1 cellular context compared by ENCODE assay signal in the genomic region with DNA sequence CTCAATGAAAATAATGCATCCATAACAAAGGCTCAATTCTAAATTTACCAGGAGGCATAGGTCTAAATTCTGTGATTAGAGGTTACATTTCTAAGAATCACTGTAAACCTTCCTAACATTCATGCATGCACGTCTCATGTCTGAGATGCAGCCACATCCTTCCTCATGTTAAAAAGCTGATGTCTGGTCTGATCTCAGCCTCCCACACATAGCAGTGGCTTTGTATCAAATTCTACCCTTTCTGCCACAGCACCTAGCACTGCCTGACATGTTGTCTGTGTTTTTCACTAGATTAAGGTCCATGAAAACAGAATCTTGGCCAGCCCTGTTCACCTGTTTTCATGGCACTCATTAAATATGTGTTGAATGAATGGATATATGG.
TF ChIP-seq lines count a peak whose summit lies in the region.

No MANE protein-coding gene starts in this region.

TF ChIP-seq in SK-N-SH, 30 proteins besides CTCF, POLR2A, EP300 and RAD21 (continued from another document):
- TF ChIP-seq MEF2A (IDR thresholded peaks at IDR 0.05; ENCODE audit: borderline replicate concordance, low read depth) (no peak), ELF1 (IDR thresholded peaks at IDR 0.05) (no peak), RCOR1 (IDR thresholded peaks at IDR 0.05; ENCODE audit: low read length) (no peak), RXRA (IDR thresholded peaks at IDR 0.05; ENCODE audit: borderline replicate concordance, low read depth) (no peak)
- TF ChIP-seq, protein P1, sequence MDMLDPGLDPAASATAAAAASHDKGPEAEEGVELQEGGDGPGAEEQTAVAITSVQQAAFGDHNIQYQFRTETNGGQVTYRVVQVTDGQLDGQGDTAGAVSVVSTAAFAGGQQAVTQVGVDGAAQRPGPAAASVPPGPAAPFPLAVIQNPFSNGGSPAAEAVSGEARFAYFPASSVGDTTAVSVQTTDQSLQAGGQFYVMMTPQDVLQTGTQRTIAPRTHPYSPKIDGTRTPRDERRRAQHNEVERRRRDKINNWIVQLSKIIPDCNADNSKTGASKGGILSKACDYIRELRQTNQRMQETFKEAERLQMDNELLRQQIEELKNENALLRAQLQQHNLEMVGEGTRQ (IDR thresholded peaks at IDR 0.05; ENCODE audit: borderline replicate concordance, low read depth, low read length), result no peak
